ENCODE assay signal across 9 cellular contexts in the genomic region with DNA sequence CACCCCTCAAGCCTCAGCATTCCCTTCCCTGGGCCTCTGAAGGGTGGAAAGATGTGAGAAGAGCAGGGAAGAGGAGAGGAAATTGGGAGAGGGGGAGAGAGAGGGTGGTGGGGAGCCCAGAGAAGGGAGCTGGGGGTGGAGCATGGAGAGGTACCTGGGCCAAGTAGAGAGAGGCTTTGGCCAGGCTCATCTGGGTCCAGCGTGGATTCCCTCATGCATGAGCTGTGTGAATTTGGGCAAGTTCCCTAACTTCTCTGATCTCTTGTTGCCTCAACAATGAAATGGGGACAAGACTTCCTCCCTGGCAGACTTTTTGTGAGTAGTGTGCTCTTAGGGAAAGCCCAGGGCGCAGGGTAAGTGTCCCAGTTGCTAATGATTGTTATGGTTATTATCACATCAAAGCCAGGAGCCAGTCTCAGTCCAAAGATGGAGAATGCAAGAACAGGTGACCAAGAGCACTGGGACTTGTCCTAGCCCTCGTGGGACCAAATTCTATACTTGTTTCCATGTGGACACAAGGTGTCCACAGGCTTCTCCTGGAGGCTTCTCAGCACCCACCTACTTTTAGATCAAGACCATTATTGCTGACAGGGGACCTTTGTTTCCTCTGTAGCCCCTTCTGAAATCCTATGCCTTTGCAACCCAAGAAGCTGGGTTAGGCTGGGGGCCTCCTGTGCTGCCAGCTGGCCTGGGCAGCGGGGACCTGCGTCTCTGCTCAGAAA. TPM values are rescaled to one million over a fixed set of nuclear protein-coding genes. Genes with fewer than 3 reads are reported as not detected.
DNase-seq lines count a peak whose midpoint lies in the region; ATAC-seq and TF ChIP-seq lines count a peak whose summit lies in the region.
"Had no signal": no experiment of that assay in that cellular context is flagged by ENCODE, and none has a peak within 500 bp of the region (broad histone marks: within the 10 kb centered on the region; RNA-seq: fewer than 3 reads in every experiment).

No MANE protein-coding gene starts in this region.

- H3K36me3 ChIP-seq in naive thymus-derived CD4-positive, alpha-beta T cell (ENCODE audit: control insufficient read depth in 2 of 3, insufficient read depth in 3 of 3, low read length in 3 of 3), result peaks cover 0 to 9% (median 6%) of the 10 kb centered on the region in 3 experiments
- H3K36me3 ChIP-seq in upper lobe of right lung, result no peaks in the 10 kb centered on the region
- H3K36me3 ChIP-seq: cardiac muscle cell had no signal

- H3K9me3 Mint-ChIP-seq in activated naive CD4-positive, alpha-beta T cell treated with anti-CD3 and anti-CD28 coated beads for 36 hours, result no peaks in the 10 kb centered on the region
- H3K9me3 Mint-ChIP-seq in naive thymus-derived CD4-positive, alpha-beta T cell, result no peaks in the 10 kb centered on the region

- DNase-seq in activated naive CD4-positive, alpha-beta T cell treated with anti-CD3 and anti-CD28 coated beads for 36 hours, result peak; percentile 40
- DNase-seq in activated naive CD4-positive, alpha-beta T cell treated with Interleukin-2 at 50 U/mL for 16 hours, result no peak
- no peak for DNase-seq in naive thymus-derived CD4-positive, alpha-beta T cell
- DNase-seq in upper lobe of right lung (no peak), NCI-H1092 treated with DMSO at 0.1 percent for 48 hours (lab: John Stamatoyannopoulos, UW) (no peak), NOMO-1 (lab: John Stamatoyannopoulos, UW; ENCODE audit: unreplicated experiment in 2 of 2) (no peak)

- peak overlapping the region; percentile 88 for H3K27ac Mint-ChIP-seq in activated naive CD4-positive, alpha-beta T cell treated with anti-CD3 and anti-CD28 coated beads for 36 hours
- peak overlapping the region; percentile 76 to 97 (median 93) for H3K27ac Mint-ChIP-seq in naive thymus-derived CD4-positive, alpha-beta T cell

- H3K4me3 ChIP-seq in naive thymus-derived CD4-positive, alpha-beta T cell (ENCODE audit: low read length), result peak overlapping the region; percentile 40
- no peak overlapping the region for H3K4me3 ChIP-seq in upper lobe of right lung
- H3K4me3 ChIP-seq: cardiac muscle cell had no signal

- intact Hi-C loops in activated naive CD4-positive, alpha-beta T cell treated with anti-CD3 and anti-CD28 coated beads for 36 hours (cut with micrococcal nuclease), result loop anchor here (2.0 kb wide), 1 partner anchor 22 kb away; no protein-coding TSS in a partner anchor
- intact Hi-C loops in naive thymus-derived CD4-positive, alpha-beta T cell (cut with micrococcal nuclease), result loop anchor here in 1 of 2 donors (1.0 to 2.0 kb wide), 2 partner anchors 12 to 20 kb away; no protein-coding TSS in a partner anchor
- intact Hi-C loops in upper lobe of right lung (cut with DNase I), result no loop called here

- H3K27ac ChIP-seq in cingulate gyrus (ENCODE audit: low read depth, low read length) (peak overlapping the region; percentile 91), upper lobe of right lung (peak overlapping the region; percentile 93)
- H3K27ac ChIP-seq in naive thymus-derived CD4-positive, alpha-beta T cell (ENCODE audit: low read depth, low read length), result peak overlapping the region; percentile 76

- TF ChIP-seq CTCF in upper lobe of right lung (IDR thresholded peaks at IDR 0.05), result no peak

- H3K4me3 Mint-ChIP-seq in activated naive CD4-positive, alpha-beta T cell treated with anti-CD3 and anti-CD28 coated beads for 36 hours, result peak overlapping the region; percentile 52
- peak overlapping the region; percentile 64 to 86 (median 78) for H3K4me3 Mint-ChIP-seq in naive thymus-derived CD4-positive, alpha-beta T cell

- ATAC-seq in naive thymus-derived CD4-positive, alpha-beta T cell, result no peak
- ATAC-seq in upper lobe of right lung, result no peak
- no peak for ATAC-seq in HG03159 (IDR thresholded peaks at IDR 0.05; ENCODE audit: unreplicated experiment)

- no peaks in the 10 kb centered on the region for H3K36me3 Mint-ChIP-seq in activated naive CD4-positive, alpha-beta T cell treated with anti-CD3 and anti-CD28 coated beads for 36 hours (ENCODE audit: low read depth)
- peaks cover 0 to 24% (median 0%) of the 10 kb centered on the region in 5 donors for H3K36me3 Mint-ChIP-seq in naive thymus-derived CD4-positive, alpha-beta T cell

- no peaks in the 10 kb centered on the region for H3K27me3 ChIP-seq in naive thymus-derived CD4-positive, alpha-beta T cell (ENCODE audit: control insufficient read depth in 2 of 2, insufficient read depth in 2 of 2, low read length in 2 of 2)
- H3K27me3 ChIP-seq in upper lobe of right lung, result no peaks in the 10 kb centered on the region
- H3K27me3 ChIP-seq: cardiac muscle cell had no signal

- H3K9me3 ChIP-seq in naive thymus-derived CD4-positive, alpha-beta T cell (ENCODE audit: control insufficient read depth in 2 of 3, low read length in 3 of 3), result no peaks in the 10 kb centered on the region
- H3K9me3 ChIP-seq in upper lobe of right lung, result no peaks in the 10 kb centered on the region

- POLR2A ChIA-PET in naive thymus-derived CD4-positive, alpha-beta T cell (lab: Charles Lee), result interaction anchor here (0.6 to 8.9 kb wide), 20 partner anchors 7 to 189 kb away, joined by 3 to 159 read pairs (median 4); partner anchors contain the start of gene IL6R

- H3K27me3 Mint-ChIP-seq in activated naive CD4-positive, alpha-beta T cell treated with anti-CD3 and anti-CD28 coated beads for 36 hours (ENCODE audit: low read depth), result no peaks in the 10 kb centered on the region
- H3K27me3 Mint-ChIP-seq in naive thymus-derived CD4-positive, alpha-beta T cell, result no peaks in the 10 kb centered on the region

- CTCF ChIA-PET in activated naive CD4-positive, alpha-beta T cell treated with anti-CD3 and anti-CD28 coated beads for 36 hours (lab: Charles Lee), result interaction anchor here (0.5 to 3.0 kb wide), 9 partner anchors 10 to 749 kb away, joined by 3 to 26 read pairs (median 4); no protein-coding TSS in a partner anchor
- CTCF ChIA-PET in naive thymus-derived CD4-positive, alpha-beta T cell (lab: Charles Lee), result interaction anchor here (0.6 to 2.6 kb wide), 9 partner anchors 8 to 128 kb away, joined by 3 to 14 read pairs (median 8); partner anchors contain the start of gene IL6R

- H3K4me1 ChIP-seq in naive thymus-derived CD4-positive, alpha-beta T cell (ENCODE audit: control insufficient read depth in 2 of 2, insufficient read depth in 2 of 2, low read length in 2 of 2), result peaks cover 0 to 80% of the 10 kb centered on the region in 2 donors
- H3K4me1 ChIP-seq in upper lobe of right lung, result peaks cover 65% of the 10 kb centered on the region

- peaks cover 84% of the 10 kb centered on the region for H3K4me1 Mint-ChIP-seq in activated naive CD4-positive, alpha-beta T cell treated with anti-CD3 and anti-CD28 coated beads for 36 hours (ENCODE audit: low read depth)
- peaks cover 33 to 99% (median 88%) of the 10 kb centered on the region in 7 donors for H3K4me1 Mint-ChIP-seq in naive thymus-derived CD4-positive, alpha-beta T cell

RNA-seq across cellular contexts. Expression of gene IL6R, which starts 13.9 kb away (rescaled TPM):
- total RNA-seq in activated naive CD4-positive, alpha-beta T cell treated with anti-CD3 and anti-CD28 coated beads for 36 hours, result 10 to 100 TPM; 17.3 to 25.9 TPM
- 10 to 100 TPM in 4 of 5 experiments, 1 to 10 TPM in 1; 5.2 to 91.6 (median 85.6) TPM for total RNA-seq in naive thymus-derived CD4-positive, alpha-beta T cell
- 10 to 100 TPM; 55.1 to 66.3 TPM for polyA plus RNA-seq in naive thymus-derived CD4-positive, alpha-beta T cell
- total RNA-seq in upper lobe of right lung, result 60.2 TPM
